14 cellular contexts compared by ENCODE assay signal in the genomic region with DNA sequence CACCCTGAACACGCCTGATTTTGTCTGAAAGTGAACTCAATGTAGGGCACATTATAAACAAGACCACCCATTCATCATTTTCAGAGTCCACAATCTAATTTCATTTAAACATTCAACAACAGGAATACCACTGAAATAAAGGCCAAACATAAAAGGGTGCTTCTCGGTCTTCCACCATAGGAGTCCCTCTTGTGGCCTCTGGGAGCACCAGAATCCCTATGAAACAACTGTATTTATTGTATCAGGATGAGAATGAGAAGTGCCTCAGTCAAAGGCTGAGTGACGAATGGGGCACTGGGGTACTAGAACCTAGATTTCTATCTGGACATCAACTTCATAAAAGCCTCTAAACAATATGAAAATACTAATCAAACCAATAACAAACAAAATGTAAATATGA. TPM values are rescaled to one million over a fixed set of nuclear protein-coding genes. Genes with fewer than 3 reads are reported as not detected.
DNase-seq lines count a peak whose midpoint lies in the region; ATAC-seq, FAIRE-seq and TF ChIP-seq lines count a peak whose summit lies in the region.
"Had no signal": no experiment of that assay in that cellular context is flagged by ENCODE, and none has a peak within 500 bp of the region (broad histone marks: within the 10 kb centered on the region; RNA-seq: fewer than 3 reads in every experiment).

No MANE protein-coding gene starts in this region.

- POLR2A ChIA-PET in GM12878 (lab: Charles Lee) = interaction anchor here (0.6 kb wide), 1 partner anchor 21 kb away, joined by 3 read pairs; no protein-coding TSS in a partner anchor

- TF ChIP-seq EP300 in GM12878 (IDR thresholded peaks at IDR 0.05; ENCODE audit: borderline replicate concordance in 1 of 2, control insufficient read depth in 1 of 2, low read depth in 2 of 2, low read length in 2 of 2) = no peak

- H3K79me2 ChIP-seq in GM12878 (ENCODE audit: control insufficient read depth, insufficient read depth, low read length) (no peaks in the 10 kb centered on the region), smooth muscle cell (ENCODE audit: low read depth) (no peaks in the 10 kb centered on the region)

- H3K9me3 Mint-ChIP-seq in activated naive CD4-positive, alpha-beta T cell treated with anti-CD3 and anti-CD28 coated beads for 36 hours = no peaks in the 10 kb centered on the region
- H3K9me3 Mint-ChIP-seq in activated naive CD4-positive, alpha-beta T cell treated with anti-CD3 and anti-CD28 coated beads, Interleukin-2, amount 10 ng/mL, durations not matched to agents 7 days and 5 days = no peaks in the 10 kb centered on the region

- H3K9ac ChIP-seq in GM12878 (ENCODE audit: control insufficient read depth, insufficient read depth, low read length) (no peak overlapping the region), smooth muscle cell (ENCODE audit: low read depth) (no peak overlapping the region)

- peak overlapping the region; percentile 36 for H3K27ac Mint-ChIP-seq in activated naive CD4-positive, alpha-beta T cell treated with anti-CD3 and anti-CD28 coated beads for 36 hours
- H3K27ac Mint-ChIP-seq in activated naive CD4-positive, alpha-beta T cell treated with anti-CD3 and anti-CD28 coated beads, Interleukin-2, amount 10 ng/mL, durations not matched to agents 7 days and 5 days = no peak overlapping the region
- H3K27ac Mint-ChIP-seq: T-helper 17 cell had no signal

- H3K4me1 ChIP-seq in GM12878 (ENCODE audit: control insufficient read depth, insufficient read depth, low read length) = peaks cover 5% of the 10 kb centered on the region; the same call in 1 of the 2 replicates
- H3K4me1 ChIP-seq in vagina = peaks cover 52% of the 10 kb centered on the region
- no peaks in the 10 kb centered on the region for H3K4me1 ChIP-seq in smooth muscle cell (ENCODE audit: low read depth)

- 37% methylated on average over 3 of the region's 3 CpGs for WGBS in GM12878 (ENCODE audit: insufficient coverage, insufficient replicate concordance, low lambda C conversion rate, missing lambda C conversion rate)
- 89% methylated on average over 3 of the region's 3 CpGs for WGBS in smooth muscle cell (ENCODE audit: low lambda C conversion rate)

- H3F3A ChIP-seq in smooth muscle cell (ENCODE audit: low read depth) = no peaks in the 10 kb centered on the region

- TF ChIP-seq CTCF in GM12878 (IDR thresholded peaks at IDR 0.05 in 2 of 3, conservative IDR thresholded peaks at IDR 0.05 in 1 of 3; ENCODE audit: control insufficient read depth in 2 of 3, extremely low read depth in 1 of 3, insufficient read depth in 1 of 3, low read depth in 3 of 3, low read length in 3 of 3) (0 out of 6 replicates have a peak, but pooled peaks of 1 of the 3 experiments have one; percentile 7), vagina (IDR thresholded peaks at IDR 0.05) (no peak), smooth muscle cell (IDR thresholded peaks at IDR 0.05; ENCODE audit: borderline replicate concordance, insufficient read depth, poor library complexity, severe bottlenecking) (no peak)

- H3K9me3 ChIP-seq in GM12878 (replicated peaks; ENCODE audit: control insufficient read depth, insufficient read depth, low read length) (no peaks in the 10 kb centered on the region), vagina (no peaks in the 10 kb centered on the region), smooth muscle cell (replicated peaks; ENCODE audit: low read depth) (no peaks in the 10 kb centered on the region)

- RAD21 ChIA-PET in GM12878 (lab: Charles Lee; ENCODE audit: unreplicated experiment) = no interaction called here

- SMC1A ChIA-PET in GM12878 (lab: Charles Lee; ENCODE audit: uncharacterized antibody, unreplicated experiment) = interaction anchor here (0.6 to 3.6 kb wide), 7 partner anchors 12 to 84 kb away, joined by 3 to 16 read pairs (median 4); no protein-coding TSS in a partner anchor

- CTCF ChIA-PET in activated naive CD4-positive, alpha-beta T cell treated with anti-CD3 and anti-CD28 coated beads for 36 hours (lab: Charles Lee) = interaction anchor here (1.0 kb wide), 1 partner anchor 50 kb away, joined by 3 read pairs; no protein-coding TSS in a partner anchor
- CTCF ChIA-PET in activated naive CD4-positive, alpha-beta T cell treated with anti-CD3 and anti-CD28 coated beads, Interleukin-2, amount 10 ng/mL, durations not matched to agents 7 days and 5 days (lab: Charles Lee) = no interaction called here
- CTCF ChIA-PET in GM12878 (lab: Yijun Ruan, JAX) = interaction anchor here (0.6 to 2.2 kb wide), 2 partner anchors 12 to 47 kb away, joined by 3 to 5 read pairs; no protein-coding TSS in a partner anchor

- no peaks in the 10 kb centered on the region for H4K20me1 ChIP-seq in GM12878 (ENCODE audit: control insufficient read depth, insufficient read depth)
- H4K20me1 ChIP-seq in smooth muscle cell (ENCODE audit: low read depth) = peaks cover 56% of the 10 kb centered on the region

- H3K27ac ChIP-seq in GM12878 (ENCODE audit: control insufficient read depth, insufficient read depth) (no peak overlapping the region), vagina (peak overlapping the region; percentile 53), smooth muscle cell (ENCODE audit: low read depth) (no peak overlapping the region)
- H3K27ac ChIP-seq: C4-2B had no signal

- H3K4me3 Mint-ChIP-seq in activated naive CD4-positive, alpha-beta T cell treated with anti-CD3 and anti-CD28 coated beads for 36 hours = no peak overlapping the region
- H3K4me3 Mint-ChIP-seq in activated naive CD4-positive, alpha-beta T cell treated with anti-CD3 and anti-CD28 coated beads, Interleukin-2, amount 10 ng/mL, durations not matched to agents 7 days and 5 days = no peak overlapping the region
- H3K4me3 Mint-ChIP-seq: T-helper 17 cell had no signal

- TF ChIP-seq POLR2A in GM12878 (IDR thresholded peaks at IDR 0.05; ENCODE audit: low read depth, low read length) (no peak), vagina (IDR thresholded peaks at IDR 0.05) (no peak)

- in situ Hi-C loops in GM12878 (cut with MboI) = no loop called here

- H3K27me3 ChIP-seq in GM12878 (replicated peaks in 1 of 2; ENCODE audit: control insufficient read depth in 2 of 2, insufficient read depth in 2 of 2, low read length in 1 of 2) = no peaks in the 10 kb centered on the region
- H3K27me3 ChIP-seq in vagina = no peaks in the 10 kb centered on the region
- H3K27me3 ChIP-seq in smooth muscle cell (ENCODE audit: low read depth) = no peaks in the 10 kb centered on the region

- H3K4me2 ChIP-seq in GM12878 (ENCODE audit: control insufficient read depth, insufficient read depth) (no peak overlapping the region), smooth muscle cell (no peak overlapping the region)

- FAIRE-seq in GM12878 (lab: Jason Lieb, UNC) = no peak
- FAIRE-seq: H54 had no signal

- no peak for TF ChIP-seq RAD21 in GM12878 (IDR thresholded peaks at IDR 0.05; ENCODE audit: insufficient read depth, low read depth, low read length)

- H3K36me3 Mint-ChIP-seq in activated naive CD4-positive, alpha-beta T cell treated with anti-CD3 and anti-CD28 coated beads for 36 hours (ENCODE audit: low read depth) = peaks cover 24% of the 10 kb centered on the region
- H3K36me3 Mint-ChIP-seq in activated naive CD4-positive, alpha-beta T cell treated with anti-CD3 and anti-CD28 coated beads, Interleukin-2, amount 10 ng/mL, durations not matched to agents 7 days and 5 days = peaks cover 50% of the 10 kb centered on the region

- H3K36me3 ChIP-seq in GM12878 (ENCODE audit: control insufficient read depth in 2 of 2, insufficient read depth in 2 of 2, low read length in 1 of 2) (peaks cover 13 to 26% of the 10 kb centered on the region in 2 experiments), vagina (peaks cover 0 to 28% of the 10 kb centered on the region in 2 donors), smooth muscle cell (ENCODE audit: low read depth) (peaks cover 15% of the 10 kb centered on the region)

- no peak overlapping the region for H3K4me3 ChIP-seq in GM12878
- no peak overlapping the region for H3K4me3 ChIP-seq in vagina
- H3K4me3 ChIP-seq in smooth muscle cell = no peak overlapping the region

- intact Hi-C loops in activated naive CD4-positive, alpha-beta T cell treated with anti-CD3 and anti-CD28 coated beads for 36 hours (cut with micrococcal nuclease) = loop anchor here (5.0 kb wide), 2 partner anchors 36 to 61 kb away; partner anchors contain the start of gene SPOP
- intact Hi-C loops in GM12878 (cut with micrococcal nuclease; ENCODE audit: unreplicated experiment) = loop anchor here (10.0 kb wide), 1 partner anchor 79 kb away; no protein-coding TSS in a partner anchor
- intact Hi-C loops in vagina (cut with DNase I) = no loop called here

- H2AFZ ChIP-seq in GM12878 (ENCODE audit: control insufficient read depth, low read depth, low read length) = no peak overlapping the region
- H2AFZ ChIP-seq in smooth muscle cell (ENCODE audit: low read depth) = no peak overlapping the region

- no peak for DNase-seq in activated naive CD4-positive, alpha-beta T cell treated with anti-CD3 and anti-CD28 coated beads for 36 hours
- no peak for DNase-seq in activated naive CD4-positive, alpha-beta T cell treated with anti-CD3 and anti-CD28 coated beads, Interleukin-2, amount 10 ng/mL, durations not matched to agents 7 days and 5 days
- DNase-seq in GM12878 (ENCODE audit: low read depth, low spot score) (no peak), iPS-NIHi7 (ENCODE audit: extremely low spot score) (peak; percentile 25), vagina (ENCODE audit: extremely low spot score in 2 of 2) (no peak), COLO668 (lab: John Stamatoyannopoulos, UW; ENCODE audit: unreplicated experiment) (no peak), smooth muscle cell (lab: John Stamatoyannopoulos, UW; ENCODE audit: unreplicated experiment) (no peak)
- DNase-seq: activated T-cell treated with anti-CD3 and anti-CD28 coated beads, Interleukin-2, amount 50 U/mL, for 48 hours; cortex of kidney; NCI-H187 treated with DMSO at 0.1 percent for 48 hours; T-helper 17 cell had no signal

- ATAC-seq in GM12878 (no peak), GM18870 (IDR thresholded peaks at IDR 0.05; ENCODE audit: unreplicated experiment) (no peak)
- ATAC-seq: T-helper 17 cell had no signal

- peaks cover 23% of the 10 kb centered on the region for H3K4me1 Mint-ChIP-seq in activated naive CD4-positive, alpha-beta T cell treated with anti-CD3 and anti-CD28 coated beads for 36 hours (ENCODE audit: low read depth)
- peaks cover 11% of the 10 kb centered on the region for H3K4me1 Mint-ChIP-seq in activated naive CD4-positive, alpha-beta T cell treated with anti-CD3 and anti-CD28 coated beads, Interleukin-2, amount 10 ng/mL, durations not matched to agents 7 days and 5 days

- H3K27me3 Mint-ChIP-seq in activated naive CD4-positive, alpha-beta T cell treated with anti-CD3 and anti-CD28 coated beads for 36 hours (ENCODE audit: low read depth) = no peaks in the 10 kb centered on the region
- no peaks in the 10 kb centered on the region for H3K27me3 Mint-ChIP-seq in activated naive CD4-positive, alpha-beta T cell treated with anti-CD3 and anti-CD28 coated beads, Interleukin-2, amount 10 ng/mL, durations not matched to agents 7 days and 5 days
- H3K27me3 Mint-ChIP-seq: T-helper 17 cell had no signal

- no TSS peak for BruUV-seq in GM12878 (replicated peaks; lab: Mats Ljungman, UMichigan)

RNA-seq across cellular contexts. Expression of gene NXPH3, which starts 40.4 kb away (rescaled TPM):
- under 1 TPM; 0.25 to 0.26 TPM for total RNA-seq in activated naive CD4-positive, alpha-beta T cell treated with anti-CD3 and anti-CD28 coated beads for 36 hours
- 1.8 and 3.5 TPM in 2 replicates for total RNA-seq in GM12878 (2013; cell fraction: nucleolus; rRNA removed)
- total RNA-seq in GM12878 (2014; rRNA removed) (under 0.01 and 0.34 TPM in 2 replicates), GM12878 (2014; rRNA removed; fragmentation: Illumina TruSeq; extraction: Trizol) (0.05 and 0.13 TPM in 2 replicates), GM12878 (2021) (0.11 and 0.13 TPM in 2 replicates), vagina (18.4 TPM), smooth muscle cell (1.8 and 3.6 TPM in 2 replicates)
- 0.33 TPM for polyA plus RNA-seq in GM12878 (2011; ENCODE audit: low read depth)
- polyA plus RNA-seq in GM12878 (2011; rRNA removed) (0.17 and 0.35 TPM in 2 replicates), GM12878 (2014; fragmentation: Illumina TruSeq; extraction: Trizol) (0.10 and 0.12 TPM in 2 replicates), GM12878 (2014; fragmentation: Nextera tagmentation; extraction: Ambion mirVana) (not detected), GM12878 (2014; rRNA removed) (0.09 and 0.19 TPM in 2 replicates), GM12878 (2016; fragmentation: Nextera tagmentation; extraction: Ambion mirVana) (under 1 TPM; 0.08 to 0.12 TPM), smooth muscle cell (1.3 and 1.5 TPM in 2 replicates)
- polyA plus RNA-seq in GM12878 (2011; cell fraction: cytosol; rRNA removed) = 0.27 and 0.37 TPM in 2 replicates
- 0.28 and 0.42 TPM in 2 replicates for polyA plus RNA-seq in GM12878 (2011; cell fraction: nucleus; rRNA removed)
- 0.34 and 0.45 TPM in 2 replicates for polyA plus RNA-seq in GM12878 (2012)
- 0.29 and 0.31 TPM in 2 replicates for polyA minus RNA-seq in GM12878 (2011; rRNA and poly(A)+ RNA removed)
- not detected in 2 replicates for polyA minus RNA-seq in GM12878 (2011; cell fraction: cytosol; rRNA and poly(A)+ RNA removed)
- 0.12 and 0.67 TPM in 2 replicates for polyA minus RNA-seq in GM12878 (2011; cell fraction: nucleus; rRNA and poly(A)+ RNA removed)
- total RNA-seq: T-helper 17 cell had no signal
